In the genomic region with DNA sequence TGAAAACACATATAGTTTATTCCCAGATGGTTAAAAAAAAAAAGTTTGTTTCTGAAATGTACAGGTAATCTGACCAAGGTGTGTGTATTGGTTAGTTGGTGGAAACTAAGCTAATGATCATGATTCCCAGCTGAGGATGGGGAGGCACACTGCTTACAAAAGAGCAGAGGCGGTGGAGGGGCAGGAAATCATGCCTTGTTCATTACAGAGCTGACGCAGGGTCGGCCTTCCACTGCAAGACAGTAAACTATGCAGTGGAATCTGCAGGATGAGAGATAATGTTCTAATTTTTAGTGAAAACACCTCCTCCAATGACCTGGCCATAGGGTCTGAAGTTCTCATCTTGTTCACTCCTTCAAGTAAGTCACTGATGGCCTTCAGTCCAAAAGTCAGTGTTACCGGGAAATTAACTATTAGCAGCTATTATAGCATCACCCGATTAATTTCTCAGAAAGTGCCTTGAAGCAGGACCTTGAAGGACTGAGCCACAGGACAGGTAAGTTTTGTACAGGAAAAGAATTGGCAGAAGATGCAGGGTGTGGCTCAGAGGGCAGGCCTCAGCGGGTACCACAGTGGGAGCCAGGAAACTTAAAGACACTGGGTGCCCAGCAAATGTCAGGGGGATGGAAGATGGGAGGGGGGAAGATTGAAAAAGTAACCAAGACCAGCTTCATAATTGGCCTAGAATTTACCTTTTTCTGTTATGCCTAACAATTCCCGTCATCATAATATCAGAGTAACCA, we compare ENCODE assay signal across 11 cellular contexts. TPM values are rescaled to one million over a fixed set of nuclear protein-coding genes. Genes with fewer than 3 reads are reported as not detected.
DNase-seq lines count a peak whose midpoint lies in the region; ATAC-seq and TF ChIP-seq lines count a peak whose summit lies in the region.
"Had no signal": no experiment of that assay in that cellular context is flagged by ENCODE, and none has a peak within 500 bp of the region (broad histone marks: within the 10 kb centered on the region; RNA-seq: fewer than 3 reads in every experiment).

No MANE protein-coding gene starts in this region.

- peak overlapping the region; percentile 23 for H3T11ph ChIP-seq in H9 (ENCODE audit: low read length)

- 0 out of 7 replicates have a peak, but pooled peaks cover 0 to 5% (median 0%) of the 10 kb centered on the region in 3 experiments for H3K36me3 Mint-ChIP-seq in H9 (ENCODE audit: insufficient read depth in 1 of 3, low read depth in 3 of 3)

- H3K4me1 Mint-ChIP-seq in H9, result peaks cover 37 to 47% of the 10 kb centered on the region in 2 experiments
- H3K4me1 Mint-ChIP-seq: activated T-helper 17 cell treated with anti-CD3 and anti-CD28 coated beads, Interleukin-2, amount 50 U/mL, for 72 hours had no signal

- H4K20me1 ChIP-seq in H9 (ENCODE audit: control insufficient read depth, insufficient read depth, insufficient read length), result no peaks in the 10 kb centered on the region

- no peak overlapping the region for H3K4me2 ChIP-seq in H9 (ENCODE audit: insufficient read depth, insufficient read length, low read length)

- H2AFZ ChIP-seq in H9 (ENCODE audit: low read length), result no peak overlapping the region

- H2AK5ac ChIP-seq in H9 (ENCODE audit: insufficient read length, low read length), result no peak overlapping the region

- no peak overlapping the region for H3K23ac ChIP-seq in H9 (ENCODE audit: insufficient read length, low read depth, low read length)

- peak overlapping the region; percentile 31 for H3K27ac ChIP-seq in H9 (ENCODE audit: insufficient read length, low read depth, low read length)
- H3K27ac ChIP-seq in body of pancreas, result peak overlapping the region; percentile 53 to 90 (median 84)
- H3K27ac ChIP-seq in layer of hippocampus (ENCODE audit: low read depth, low read length), result peak overlapping the region; percentile 40
- H3K27ac ChIP-seq in skeletal muscle tissue (ENCODE audit: low read depth, low read length), result peak overlapping the region; percentile 75

- TF ChIP-seq POLR2A in body of pancreas (IDR thresholded peaks at IDR 0.05), result no peak

- intact Hi-C loops in body of pancreas (cut with DNase I), result no loop called here

- no peak overlapping the region for H4K91ac ChIP-seq in H9 (ENCODE audit: insufficient read length, low read depth, low read length)

- TF ChIP-seq CTCF in H9 (conservative IDR thresholded peaks at IDR 0.05) (no peak), body of pancreas (IDR thresholded peaks at IDR 0.05) (no peak)

- no peaks in the 10 kb centered on the region for H3K79me2 ChIP-seq in H9 (ENCODE audit: insufficient read depth, low read length)

- no peak overlapping the region; the same call in 1 of the 2 replicates for H3K4ac ChIP-seq in H9 (ENCODE audit: low read depth, low read length)

- no peak overlapping the region for H4K5ac ChIP-seq in H9 (ENCODE audit: insufficient read length, low read depth, low read length)

- H3K27ac Mint-ChIP-seq in H9, result peak overlapping the region; percentile 99
- H3K27ac Mint-ChIP-seq: activated T-helper 17 cell treated with anti-CD3 and anti-CD28 coated beads, Interleukin-2, amount 50 U/mL, for 72 hours had no signal

- H3K27me3 Mint-ChIP-seq in H9 (ENCODE audit: low read depth), result no peaks in the 10 kb centered on the region; the same call in 1 of the 2 replicates

- no peak overlapping the region for H3K56ac ChIP-seq in H9 (ENCODE audit: insufficient read length, low read depth, low read length)

- no CpG with 5 or more reads among the region's 7 CpGs for WGBS in H9 (ENCODE audit: extremely low coverage, insufficient read length, low lambda C conversion rate)
- 55 to 66% methylated on average over 7 of the region's 7 CpGs for WGBS in body of pancreas, 2 donors

- no peak overlapping the region for H2BK5ac ChIP-seq in H9 (ENCODE audit: insufficient read length, low read length)

- peak overlapping the region; percentile 19 to 68; a peak in 3 of 5 replicates for H3K4me3 Mint-ChIP-seq in H9
- H3K4me3 Mint-ChIP-seq: activated T-helper 17 cell treated with anti-CD3 and anti-CD28 coated beads, Interleukin-2, amount 50 U/mL, for 72 hours had no signal

- no peak overlapping the region for H2BK120ac ChIP-seq in H9 (ENCODE audit: low read depth, low read length, poor library complexity, severe bottlenecking)

- no peaks in the 10 kb centered on the region for H3K9me3 Mint-ChIP-seq in H9

- H3K9ac ChIP-seq in H9 (ENCODE audit: extremely low read depth, insufficient read length, low read length), result peak overlapping the region; percentile 1
- H3K9ac ChIP-seq in skeletal muscle tissue (ENCODE audit: low read depth in 1 of 3, low read length in 3 of 3), result no peak overlapping the region

- no peaks in the 10 kb centered on the region for H3K36me3 ChIP-seq in body of pancreas (replicated peaks in 1 of 2; ENCODE audit: insufficient read depth in 1 of 2, low read depth in 2 of 2)
- H3K36me3 ChIP-seq in skeletal muscle tissue (ENCODE audit: control insufficient read depth in 3 of 3, insufficient read depth in 3 of 3, low read length in 3 of 3), result peaks cover 0 to 6% (median 0%) of the 10 kb centered on the region in 3 donors

- H2BK15ac ChIP-seq in H9 (ENCODE audit: low read depth, low read length), result no peak overlapping the region

- H3K23me2 ChIP-seq in H9 (ENCODE audit: insufficient read length, low read depth, low read length, poor library complexity, severe bottlenecking), result no peaks in the 10 kb centered on the region

- no peak overlapping the region for H2BK20ac ChIP-seq in H9 (ENCODE audit: low read depth, low read length, poor library complexity, severe bottlenecking)

- H3K4me3 ChIP-seq in body of pancreas (no peak overlapping the region), skeletal muscle tissue (ENCODE audit: low read length in 3 of 3) (no peak overlapping the region)
- H3K4me3 ChIP-seq: testis had no signal

- H3K4me1 ChIP-seq in H9 (ENCODE audit: insufficient read depth, low read length) (no peaks in the 10 kb centered on the region; the same call in 1 of the 2 replicates), body of pancreas (peaks cover 36% of the 10 kb centered on the region), skeletal muscle tissue (ENCODE audit: control insufficient read depth in 3 of 3, insufficient read depth in 3 of 3, low read length in 3 of 3) (peaks cover 9 to 13% (median 10%) of the 10 kb centered on the region in 3 donors)
- H3K4me1 ChIP-seq: testis had no signal

- H3K27me3 ChIP-seq in H9 (ENCODE audit: insufficient read depth, low read length) (no peaks in the 10 kb centered on the region), body of pancreas (no peaks in the 10 kb centered on the region), layer of hippocampus (ENCODE audit: control insufficient read depth, insufficient read depth, low read length) (no peaks in the 10 kb centered on the region), skeletal muscle tissue (ENCODE audit: control insufficient read depth in 3 of 3, insufficient read depth in 3 of 3, low read length in 3 of 3) (no peaks in the 10 kb centered on the region)
- H3K27me3 ChIP-seq: testis had no signal

- no peak for ATAC-seq in body of pancreas
- no peak for ATAC-seq in HG02798 (IDR thresholded peaks at IDR 0.05; ENCODE audit: poor library complexity, unreplicated experiment)
- ATAC-seq in HG02642 (IDR thresholded peaks at IDR 0.05; ENCODE audit: poor library complexity, unreplicated experiment), result no peak
- ATAC-seq in HG03571 (IDR thresholded peaks at IDR 0.05; ENCODE audit: unreplicated experiment), result no peak
- ATAC-seq: activated T-helper 17 cell treated with anti-CD3 and anti-CD28 coated beads, Interleukin-2, amount 50 U/mL, for 72 hours had no signal

- H3K79me1 ChIP-seq in H9 (ENCODE audit: insufficient read depth, low read depth, low read length, poor library complexity, severe bottlenecking), result no peaks in the 10 kb centered on the region

- DNase-seq in H9 (no peak), body of pancreas (peak in 1 of 4 donors; percentile 20), NCI-H1105 treated with DMSO at 0.1 percent for 48 hours (lab: John Stamatoyannopoulos, UW) (no peak)
- DNase-seq: effector memory CD4-positive, alpha-beta T cell had no signal

- H3K18ac ChIP-seq in H9 (ENCODE audit: insufficient read length, low read depth, low read length), result peak overlapping the region; percentile 63

- H4K8ac ChIP-seq in H9 (replicated peaks; ENCODE audit: insufficient read length, low read depth, low read length), result no peak overlapping the region

- no peaks in the 10 kb centered on the region for H3K9me3 ChIP-seq in H9 (ENCODE audit: control insufficient read depth, low read depth, low read length)
- no peaks in the 10 kb centered on the region for H3K9me3 ChIP-seq in body of pancreas
- no peaks in the 10 kb centered on the region for H3K9me3 ChIP-seq in skeletal muscle tissue (ENCODE audit: control insufficient read depth in 3 of 3, low read length in 3 of 3)
- H3K9me3 ChIP-seq: testis had no signal

- peak overlapping the region; percentile 9; the same call in 1 of the 2 replicates for H3K14ac ChIP-seq in H9 (ENCODE audit: insufficient read depth, low read length)

- peak overlapping the region; percentile 12 for H2BK12ac ChIP-seq in H9 (ENCODE audit: insufficient read length, low read depth, low read length)

RNA-seq across cellular contexts. Expression of gene MYOF, which starts 36.0 kb away (rescaled TPM):
- 2.7 and 2.8 TPM in 2 replicates for total RNA-seq in H9 (2021)
- 10 to 100 TPM; 21.1 to 25.7 TPM for total RNA-seq in body of pancreas
- total RNA-seq in skeletal muscle tissue, result 45.4 TPM

RNA-seq across cellular contexts. Expression of gene CEP55, which starts 50.3 kb away (rescaled TPM):
- total RNA-seq in H9 (2021) (16.1 and 17.8 TPM in 2 replicates), body of pancreas (not detected), skeletal muscle tissue (4.7 TPM)

Comparison
In these comparisons a context has a peak if more than half of its experiments do, and no peak if none do; other contexts are left out.
1. H3K27ac ChIP-seq: peak in every context shown above with its lines; median percentile 84 in body of pancreas; 75 in skeletal muscle tissue; 40 in layer of hippocampus; 31 in H9.